Comparison of ENCODE assay signal across 11 cellular contexts in the genomic region with DNA sequence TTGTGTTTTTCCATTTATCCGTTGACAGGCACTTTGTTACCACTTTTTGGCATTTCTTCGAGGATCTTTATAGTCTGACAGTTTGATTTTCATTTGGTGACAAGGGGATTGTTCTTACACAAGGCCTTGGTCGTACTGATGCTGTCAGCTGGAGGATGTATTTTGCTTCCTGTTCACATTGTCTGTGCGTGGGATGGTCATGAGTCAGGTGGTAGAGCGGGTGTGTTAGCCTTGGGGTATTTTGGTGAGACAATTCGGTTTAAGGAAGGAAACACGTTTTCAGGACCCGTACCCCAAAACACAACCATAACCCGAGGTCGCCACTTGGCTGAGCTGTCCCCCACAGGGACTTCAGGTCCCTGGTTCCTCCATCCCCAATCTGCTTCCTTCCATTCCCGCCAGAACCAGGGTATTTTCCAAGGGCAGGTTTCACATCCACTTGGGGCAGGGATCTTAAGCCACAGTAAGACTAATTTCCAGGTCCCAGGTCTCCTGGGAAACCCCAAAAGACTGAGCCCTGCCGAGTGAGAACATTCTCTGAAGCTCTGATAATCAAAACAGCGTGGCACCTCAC. TPM values are rescaled to one million over a fixed set of nuclear protein-coding genes. Genes with fewer than 3 reads are reported as not detected.
DNase-seq lines count a peak whose midpoint lies in the region; ATAC-seq and TF ChIP-seq lines count a peak whose summit lies in the region.
"Had no signal": no experiment of that assay in that cellular context is flagged by ENCODE, and none has a peak within 500 bp of the region (broad histone marks: within the 10 kb centered on the region; RNA-seq: fewer than 3 reads in every experiment).

No MANE protein-coding gene starts in this region.

- no peaks in the 10 kb centered on the region for H3K27me3 ChIP-seq in upper lobe of right lung
- no peaks in the 10 kb centered on the region for H3K27me3 ChIP-seq in SJCRH30

- no peak overlapping the region for H3K4me3 Mint-ChIP-seq in activated naive CD4-positive, alpha-beta T cell treated with anti-CD3 and anti-CD28 coated beads, Interleukin-2, amount 10 ng/mL, durations not matched to agents 7 days and 5 days
- H3K4me3 Mint-ChIP-seq: GM23338 had no signal

- H3K27ac ChIP-seq in upper lobe of right lung (peak overlapping the region; percentile 53), SJCRH30 (no peak overlapping the region)

- H3K4me3 ChIP-seq in upper lobe of right lung (no peak overlapping the region), SJCRH30 (no peak overlapping the region)
- H3K4me3 ChIP-seq: GM23338 had no signal

- CTCF ChIA-PET in activated naive CD4-positive, alpha-beta T cell treated with anti-CD3 and anti-CD28 coated beads, Interleukin-2, amount 10 ng/mL, durations not matched to agents 7 days and 5 days (lab: Charles Lee): interaction anchor here (0.7 kb wide), 1 partner anchor 310 kb away, joined by 3 read pairs; no protein-coding TSS in a partner anchor

- no peaks in the 10 kb centered on the region for H3K27me3 Mint-ChIP-seq in activated naive CD4-positive, alpha-beta T cell treated with anti-CD3 and anti-CD28 coated beads, Interleukin-2, amount 10 ng/mL, durations not matched to agents 7 days and 5 days

- intact Hi-C loops in upper lobe of right lung (cut with DNase I) (no loop called here), Right ventricle myocardium superior (cut with DNase I) (no loop called here)

- peaks cover 27% of the 10 kb centered on the region for H3K4me1 ChIP-seq in upper lobe of right lung
- H3K4me1 ChIP-seq in SJCRH30: peaks cover 6% of the 10 kb centered on the region

- peaks cover 43% of the 10 kb centered on the region for H3K4me1 Mint-ChIP-seq in activated naive CD4-positive, alpha-beta T cell treated with anti-CD3 and anti-CD28 coated beads, Interleukin-2, amount 10 ng/mL, durations not matched to agents 7 days and 5 days

- ATAC-seq in upper lobe of right lung: peak; percentile 64
- no peak for ATAC-seq in HG02840 (IDR thresholded peaks at IDR 0.05; ENCODE audit: low FRiP score, unreplicated experiment)
- ATAC-seq in Right ventricle myocardium superior (ENCODE audit: poor library complexity): no peak

- DNase-seq in activated gamma-delta T cell treated with Interleukin-2 at 50 U/mL for 16 hours: peak; percentile 19
- DNase-seq in activated gamma-delta T cell (lab: John Stamatoyannopoulos, UW): no peak
- no peak for DNase-seq in activated naive CD4-positive, alpha-beta T cell treated with anti-CD3 and anti-CD28 coated beads, Interleukin-2, amount 10 ng/mL, durations not matched to agents 7 days and 5 days
- DNase-seq in medulla oblongata (ENCODE audit: extremely low spot score): peak; percentile 74
- DNase-seq in upper lobe of right lung: no peak
- DNase-seq in SJCRH30: no peak
- no peak for DNase-seq in Right ventricle myocardium superior
- DNase-seq: amniotic stem cell, NCI-H2107 had no signal

- no peaks in the 10 kb centered on the region for H3K9me3 Mint-ChIP-seq in activated naive CD4-positive, alpha-beta T cell treated with anti-CD3 and anti-CD28 coated beads, Interleukin-2, amount 10 ng/mL, durations not matched to agents 7 days and 5 days

- peak overlapping the region; percentile 43 for H3K27ac Mint-ChIP-seq in activated naive CD4-positive, alpha-beta T cell treated with anti-CD3 and anti-CD28 coated beads, Interleukin-2, amount 10 ng/mL, durations not matched to agents 7 days and 5 days
- H3K27ac Mint-ChIP-seq: GM23338 had no signal

- H3K9me3 ChIP-seq in upper lobe of right lung (no peaks in the 10 kb centered on the region), SJCRH30 (replicated peaks) (no peaks in the 10 kb centered on the region)

- no peak for TF ChIP-seq CTCF in upper lobe of right lung (IDR thresholded peaks at IDR 0.05)

- H3K36me3 ChIP-seq in upper lobe of right lung: no peaks in the 10 kb centered on the region
- H3K36me3 ChIP-seq in SJCRH30: no peaks in the 10 kb centered on the region; the same call in 1 of the 2 replicates

- H3K36me3 Mint-ChIP-seq in activated naive CD4-positive, alpha-beta T cell treated with anti-CD3 and anti-CD28 coated beads, Interleukin-2, amount 10 ng/mL, durations not matched to agents 7 days and 5 days: peaks cover 20% of the 10 kb centered on the region

RNA-seq across cellular contexts. Expression of a gene that starts 15.0 kb away (rescaled TPM):
- total RNA-seq in upper lobe of right lung (137 TPM), Right ventricle myocardium superior (32.4 TPM)
- 47.7 and 48.4 TPM in 2 replicates for total RNA-seq in SJCRH30 (2014; rRNA removed; shearing (Covaris generic))

RNA-seq across cellular contexts. Expression of a gene that starts 15.3 kb away (rescaled TPM):
- total RNA-seq in upper lobe of right lung (8.1 TPM), Right ventricle myocardium superior (4.5 TPM)
- 22.9 and 23.9 TPM in 2 replicates for total RNA-seq in SJCRH30 (2014; rRNA removed; shearing (Covaris generic))

Comparison
In these comparisons a context has a peak if more than half of its experiments do, and no peak if none do; other contexts are left out.
1. DNase-seq: peak in activated gamma-delta T cell treated with Interleukin-2 at 50 U/mL for 16 hours (single experiment) and medulla oblongata (single experiment); none in activated gamma-delta T cell (single experiment), activated naive CD4-positive, alpha-beta T cell treated with anti-CD3 and anti-CD28 coated beads, Interleukin-2, amount 10 ng/mL, durations not matched to agents 7 days and 5 days (single experiment), upper lobe of right lung (single experiment), SJCRH30 (0 of 2) and Right ventricle myocardium superior (single experiment).